28 cellular contexts compared by ENCODE assay signal in genomic region chr10:1209355-1209979, GRCh38.
A peak's percentile ranks its signal among the peaks of the same experiment; 100 is the strongest.
DNase-seq lines count a peak whose midpoint lies in the region; ATAC-seq and TF ChIP-seq lines count a peak whose summit lies in the region.
"Had no signal": no experiment of that assay in that cellular context is flagged by ENCODE, and none has a peak within 500 bp of the region (broad histone marks: within the 10 kb centered on the region; RNA-seq: fewer than 3 reads in every experiment).

No MANE protein-coding gene starts in this region.

- no peak overlapping the region for H3K4me3 Mint-ChIP-seq in stimulated activated naive CD8-positive, alpha-beta T cell treated with anti-CD3 and anti-CD28 coated beads, Interleukin-15, amount 100 ng/mL, for 72 hours
- H3K4me3 Mint-ChIP-seq in osteocyte (ENCODE audit: unreplicated experiment), result no peak overlapping the region
- H3K4me3 Mint-ChIP-seq: activated CD4-positive, alpha-beta memory T cell treated with anti-CD3 and anti-CD28 coated beads, Interleukin-2, amount 10 ng/mL, durations not matched to agents 7 days and 5 days; activated T-helper 17 cell treated with anti-CD3 and anti-CD28 coated beads, Interleukin-2, amount 50 U/mL, for 72 hours; CD4-positive, CD25-positive, alpha-beta regulatory T cell; neural progenitor cell had no signal

- no peaks in the 10 kb centered on the region for H3K4me1 Mint-ChIP-seq in stimulated activated naive CD8-positive, alpha-beta T cell treated with anti-CD3 and anti-CD28 coated beads, Interleukin-15, amount 100 ng/mL, for 72 hours
- H3K4me1 Mint-ChIP-seq in osteocyte (ENCODE audit: unreplicated experiment), result no peaks in the 10 kb centered on the region
- H3K4me1 Mint-ChIP-seq: CD4-positive, CD25-positive, alpha-beta regulatory T cell had no signal

- ATAC-seq in stimulated activated naive CD8-positive, alpha-beta T cell treated with anti-CD3 and anti-CD28 coated beads, Interleukin-15, amount 100 ng/mL, for 72 hours, result peak; percentile 62
- no peak for ATAC-seq in stimulated activated naive CD8-positive, alpha-beta T cell treated with anti-CD3 and anti-CD28 coated beads, Interleukin-15, Interleukin-2, amounts not matched to agents 100 U/mL and 50 U/mL, for 24 hours
- ATAC-seq in left colon (peak; percentile 19), GM18502 (IDR thresholded peaks at IDR 0.05; ENCODE audit: poor library complexity, unreplicated experiment) (no peak), GM21381 (IDR thresholded peaks at IDR 0.05; ENCODE audit: unreplicated experiment) (no peak), Right ventricle myocardium superior (ENCODE audit: poor library complexity) (no peak)
- ATAC-seq: activated T-helper 17 cell treated with anti-CD3 and anti-CD28 coated beads, Interleukin-2, amount 50 U/mL, for 72 hours; Panc1 had no signal

- H3K36me3 Mint-ChIP-seq in osteocyte (ENCODE audit: unreplicated experiment), result peaks cover 5% of the 10 kb centered on the region
- H3K36me3 Mint-ChIP-seq: CD4-positive, CD25-positive, alpha-beta regulatory T cell; neural progenitor cell had no signal

- no peaks in the 10 kb centered on the region for H3K9me3 Mint-ChIP-seq in stimulated activated naive CD8-positive, alpha-beta T cell treated with anti-CD3 and anti-CD28 coated beads, Interleukin-15, amount 100 ng/mL, for 72 hours
- H3K9me3 Mint-ChIP-seq in osteocyte (ENCODE audit: unreplicated experiment), result no peaks in the 10 kb centered on the region
- H3K9me3 Mint-ChIP-seq: activated CD4-positive, alpha-beta memory T cell treated with anti-CD3 and anti-CD28 coated beads, Interleukin-2, amount 10 ng/mL, durations not matched to agents 7 days and 5 days; activated T-helper 17 cell treated with anti-CD3 and anti-CD28 coated beads, Interleukin-2, amount 50 U/mL, for 72 hours; CD4-positive, CD25-positive, alpha-beta regulatory T cell had no signal

- no peak for TF ChIP-seq CTCF in osteocyte (IDR thresholded peaks at IDR 0.05)

- no peak for DNase-seq in stimulated activated naive CD8-positive, alpha-beta T cell treated with anti-CD3 and anti-CD28 coated beads, Interleukin-15, amount 100 ng/mL, for 72 hours
- DNase-seq in stimulated activated naive CD8-positive, alpha-beta T cell treated with anti-CD3 and anti-CD28 coated beads, Interleukin-15, Interleukin-2, amounts not matched to agents 100 U/mL and 50 U/mL, for 24 hours, result no peak
- DNase-seq in left colon (no peak), osteocyte (ENCODE audit: extremely low spot score, unreplicated experiment) (peak; percentile 64), Right ventricle myocardium superior (no peak)
- no peak for DNase-seq in effector CD8-positive, alpha-beta T cell (lab: John Stamatoyannopoulos, UW)
- DNase-seq: activated CD4-positive, alpha-beta memory T cell treated with anti-CD3 and anti-CD28 coated beads, Interleukin-2, amount 10 ng/mL, durations not matched to agents 7 days and 5 days; activated CD4-positive, CD25-positive, alpha-beta regulatory T cell treated with anti-CD3 and anti-CD28 coated beads, Interleukin-2, amount 50 U/mL, for 72 hours; activated naive CD4-positive, alpha-beta T cell treated with anti-CD3 and anti-CD28 coated beads, Interleukin-2, amount 50 U/mL, for 16 hours; AML-193; amniotic stem cell; brain microvascular endothelial cell; CD4-positive, CD25-positive, alpha-beta regulatory T cell; HCEC 1CT; mammary epithelial cell; NCI-H1436; NCI-H2081; NCI-H226; NCI-H69; SHP77; sigmoid colon; stimulated activated CD4-positive, alpha-beta T cell treated with anti-CD3 and anti-CD28 coated beads, Interleukin-4, amount 100 ng/mL, for 1 hour; upper lobe of left lung had no signal

- H3K27me3 Mint-ChIP-seq in stimulated activated naive CD8-positive, alpha-beta T cell treated with anti-CD3 and anti-CD28 coated beads, Interleukin-15, amount 100 ng/mL, for 72 hours, result no peaks in the 10 kb centered on the region
- H3K27me3 Mint-ChIP-seq in osteocyte (ENCODE audit: unreplicated experiment), result no peaks in the 10 kb centered on the region
- H3K27me3 Mint-ChIP-seq: activated CD4-positive, alpha-beta memory T cell treated with anti-CD3 and anti-CD28 coated beads, Interleukin-2, amount 10 ng/mL, durations not matched to agents 7 days and 5 days; CD4-positive, CD25-positive, alpha-beta regulatory T cell had no signal

- intact Hi-C loops in left colon (cut with DNase I, micrococcal nuclease), result no loop called here
- intact Hi-C loops in Right ventricle myocardium superior (cut with DNase I), result no loop called here

- peak overlapping the region in 1 of 2 donors; percentile 14 for H3K27ac Mint-ChIP-seq in stimulated activated naive CD8-positive, alpha-beta T cell treated with anti-CD3 and anti-CD28 coated beads, Interleukin-15, amount 100 ng/mL, for 72 hours
- no peak overlapping the region for H3K27ac Mint-ChIP-seq in osteocyte (ENCODE audit: unreplicated experiment)
- H3K27ac Mint-ChIP-seq: activated CD4-positive, alpha-beta memory T cell treated with anti-CD3 and anti-CD28 coated beads, Interleukin-2, amount 10 ng/mL, durations not matched to agents 7 days and 5 days; activated T-helper 17 cell treated with anti-CD3 and anti-CD28 coated beads, Interleukin-2, amount 50 U/mL, for 72 hours; CD4-positive, CD25-positive, alpha-beta regulatory T cell had no signal

Comparison
In these comparisons a context has a peak if more than half of its experiments do, and no peak if none do; other contexts are left out.
1. ATAC-seq: peak in stimulated activated naive CD8-positive, alpha-beta T cell treated with anti-CD3 and anti-CD28 coated beads, Interleukin-15, amount 100 ng/mL, for 72 hours (single experiment) and left colon (single experiment); none in stimulated activated naive CD8-positive, alpha-beta T cell treated with anti-CD3 and anti-CD28 coated beads, Interleukin-15, Interleukin-2, amounts not matched to agents 100 U/mL and 50 U/mL, for 24 hours (single experiment), GM18502 (single experiment), GM21381 (single experiment) and Right ventricle myocardium superior (single experiment).